Comparison of ENCODE assay signal across 1 cellular context in the genomic region with DNA sequence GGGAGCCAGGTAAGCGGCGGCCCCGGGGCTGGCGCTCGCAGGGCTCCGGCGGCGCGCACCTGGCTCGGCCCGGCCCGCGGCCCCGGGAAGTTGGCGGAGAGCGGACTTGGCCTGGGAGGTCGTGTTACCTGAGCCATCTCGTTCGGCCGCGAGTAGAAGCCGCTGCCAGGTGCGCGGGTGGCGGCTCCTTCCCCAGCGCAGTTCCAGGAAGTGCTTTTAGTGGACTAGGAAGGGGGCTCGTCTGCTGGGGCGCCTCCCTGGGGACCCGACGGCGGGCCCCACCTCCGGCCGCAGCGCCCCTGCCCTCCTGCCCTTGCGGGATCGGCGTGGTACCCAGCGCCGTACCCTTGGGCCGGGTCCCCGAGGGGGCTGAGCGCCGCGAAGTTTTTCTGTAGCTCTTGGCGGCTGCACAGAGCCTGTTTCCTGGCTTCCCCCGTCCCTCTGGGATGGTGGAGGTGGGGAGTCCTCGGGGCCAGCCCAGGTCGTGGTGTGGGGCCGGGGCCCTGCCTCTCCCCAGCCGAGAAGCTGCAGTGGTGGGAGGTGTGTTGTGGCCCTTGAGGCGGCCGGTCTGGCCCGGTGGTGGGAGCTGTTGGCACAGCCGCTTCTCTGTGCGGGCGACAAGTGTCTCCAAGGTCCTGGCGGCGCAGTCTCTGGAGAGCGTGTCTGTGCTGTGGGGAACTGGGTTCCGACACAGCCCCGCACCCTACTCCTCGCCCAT.
A peak's percentile ranks its signal among the peaks of the same experiment; 100 is the strongest.
TF ChIP-seq lines count a peak whose summit lies in the region.

No MANE protein-coding gene starts in this region.

TF ChIP-seq in GM12878, 131 proteins besides CTCF, POLR2A, EP300 and RAD21 (continued from another document and continues in another):
- TF ChIP-seq BACH1 (IDR thresholded peaks at IDR 0.05; ENCODE audit: borderline replicate concordance) = no peak
- no peak for TF ChIP-seq FOS (IDR thresholded peaks at IDR 0.05; ENCODE audit: borderline replicate concordance, extremely low read depth, insufficient read length)
- TF ChIP-seq CREM (IDR thresholded peaks at IDR 0.05; ENCODE audit: low read depth) = no peak
- TF ChIP-seq HCFC1 (IDR thresholded peaks at IDR 0.05; ENCODE audit: low read length) = no peak
- no peak for TF ChIP-seq ZSCAN29 (IDR thresholded peaks at IDR 0.05)
- TF ChIP-seq, protein P1, sequence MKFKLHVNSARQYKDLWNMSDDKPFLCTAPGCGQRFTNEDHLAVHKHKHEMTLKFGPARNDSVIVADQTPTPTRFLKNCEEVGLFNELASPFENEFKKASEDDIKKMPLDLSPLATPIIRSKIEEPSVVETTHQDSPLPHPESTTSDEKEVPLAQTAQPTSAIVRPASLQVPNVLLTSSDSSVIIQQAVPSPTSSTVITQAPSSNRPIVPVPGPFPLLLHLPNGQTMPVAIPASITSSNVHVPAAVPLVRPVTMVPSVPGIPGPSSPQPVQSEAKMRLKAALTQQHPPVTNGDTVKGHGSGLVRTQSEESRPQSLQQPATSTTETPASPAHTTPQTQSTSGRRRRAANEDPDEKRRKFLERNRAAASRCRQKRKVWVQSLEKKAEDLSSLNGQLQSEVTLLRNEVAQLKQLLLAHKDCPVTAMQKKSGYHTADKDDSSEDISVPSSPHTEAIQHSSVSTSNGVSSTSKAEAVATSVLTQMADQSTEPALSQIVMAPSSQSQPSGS (IDR thresholded peaks at IDR 0.05; ENCODE audit: low read length) = no peak
- TF ChIP-seq BHLHE40 (IDR thresholded peaks at IDR 0.05; ENCODE audit: borderline replicate concordance in 1 of 2, low read depth in 2 of 2, low read length in 1 of 2) = no peak
- TF ChIP-seq, protein P2, sequence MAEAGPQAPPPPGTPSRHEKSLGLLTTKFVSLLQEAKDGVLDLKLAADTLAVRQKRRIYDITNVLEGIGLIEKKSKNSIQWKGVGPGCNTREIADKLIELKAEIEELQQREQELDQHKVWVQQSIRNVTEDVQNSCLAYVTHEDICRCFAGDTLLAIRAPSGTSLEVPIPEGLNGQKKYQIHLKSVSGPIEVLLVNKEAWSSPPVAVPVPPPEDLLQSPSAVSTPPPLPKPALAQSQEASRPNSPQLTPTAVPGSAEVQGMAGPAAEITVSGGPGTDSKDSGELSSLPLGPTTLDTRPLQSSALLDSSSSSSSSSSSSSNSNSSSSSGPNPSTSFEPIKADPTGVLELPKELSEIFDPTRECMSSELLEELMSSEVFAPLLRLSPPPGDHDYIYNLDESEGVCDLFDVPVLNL (IDR thresholded peaks at IDR 0.05; ENCODE audit: low read depth, low read length) = no peak
- TF ChIP-seq POLR2AphosphoS2 (IDR thresholded peaks at IDR 0.05; ENCODE audit: low read depth, low read length) = no peak
- TF ChIP-seq SMARCA5 (IDR thresholded peaks at IDR 0.05) = peak; percentile 67
- TF ChIP-seq TBL1XR1 (IDR thresholded peaks at IDR 0.05; ENCODE audit: low read depth, low read length) = no peak
- TF ChIP-seq, protein P3, sequence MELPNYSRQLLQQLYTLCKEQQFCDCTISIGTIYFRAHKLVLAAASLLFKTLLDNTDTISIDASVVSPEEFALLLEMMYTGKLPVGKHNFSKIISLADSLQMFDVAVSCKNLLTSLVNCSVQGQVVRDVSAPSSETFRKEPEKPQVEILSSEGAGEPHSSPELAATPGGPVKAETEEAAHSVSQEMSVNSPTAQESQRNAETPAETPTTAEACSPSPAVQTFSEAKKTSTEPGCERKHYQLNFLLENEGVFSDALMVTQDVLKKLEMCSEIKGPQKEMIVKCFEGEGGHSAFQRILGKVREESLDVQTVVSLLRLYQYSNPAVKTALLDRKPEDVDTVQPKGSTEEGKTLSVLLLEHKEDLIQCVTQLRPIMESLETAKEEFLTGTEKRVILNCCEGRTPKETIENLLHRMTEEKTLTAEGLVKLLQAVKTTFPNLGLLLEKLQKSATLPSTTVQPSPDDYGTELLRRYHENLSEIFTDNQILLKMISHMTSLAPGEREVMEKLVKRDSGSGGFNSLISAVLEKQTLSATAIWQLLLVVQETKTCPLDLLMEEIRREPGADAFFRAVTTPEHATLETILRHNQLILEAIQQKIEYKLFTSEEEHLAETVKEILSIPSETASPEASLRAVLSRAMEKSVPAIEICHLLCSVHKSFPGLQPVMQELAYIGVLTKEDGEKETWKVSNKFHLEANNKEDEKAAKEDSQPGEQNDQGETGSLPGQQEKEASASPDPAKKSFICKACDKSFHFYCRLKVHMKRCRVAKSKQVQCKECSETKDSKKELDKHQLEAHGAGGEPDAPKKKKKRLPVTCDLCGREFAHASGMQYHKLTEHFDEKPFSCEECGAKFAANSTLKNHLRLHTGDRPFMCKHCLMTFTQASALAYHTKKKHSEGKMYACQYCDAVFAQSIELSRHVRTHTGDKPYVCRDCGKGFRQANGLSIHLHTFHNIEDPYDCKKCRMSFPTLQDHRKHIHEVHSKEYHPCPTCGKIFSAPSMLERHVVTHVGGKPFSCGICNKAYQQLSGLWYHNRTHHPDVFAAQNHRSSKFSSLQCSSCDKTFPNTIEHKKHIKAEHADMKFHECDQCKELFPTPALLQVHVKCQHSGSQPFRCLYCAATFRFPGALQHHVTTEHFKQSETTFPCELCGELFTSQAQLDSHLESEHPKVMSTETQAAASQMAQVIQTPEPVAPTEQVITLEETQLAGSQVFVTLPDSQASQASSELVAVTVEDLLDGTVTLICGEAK (IDR thresholded peaks at IDR 0.05; ENCODE audit: borderline replicate concordance) = no peak
- TF ChIP-seq, protein P4, sequence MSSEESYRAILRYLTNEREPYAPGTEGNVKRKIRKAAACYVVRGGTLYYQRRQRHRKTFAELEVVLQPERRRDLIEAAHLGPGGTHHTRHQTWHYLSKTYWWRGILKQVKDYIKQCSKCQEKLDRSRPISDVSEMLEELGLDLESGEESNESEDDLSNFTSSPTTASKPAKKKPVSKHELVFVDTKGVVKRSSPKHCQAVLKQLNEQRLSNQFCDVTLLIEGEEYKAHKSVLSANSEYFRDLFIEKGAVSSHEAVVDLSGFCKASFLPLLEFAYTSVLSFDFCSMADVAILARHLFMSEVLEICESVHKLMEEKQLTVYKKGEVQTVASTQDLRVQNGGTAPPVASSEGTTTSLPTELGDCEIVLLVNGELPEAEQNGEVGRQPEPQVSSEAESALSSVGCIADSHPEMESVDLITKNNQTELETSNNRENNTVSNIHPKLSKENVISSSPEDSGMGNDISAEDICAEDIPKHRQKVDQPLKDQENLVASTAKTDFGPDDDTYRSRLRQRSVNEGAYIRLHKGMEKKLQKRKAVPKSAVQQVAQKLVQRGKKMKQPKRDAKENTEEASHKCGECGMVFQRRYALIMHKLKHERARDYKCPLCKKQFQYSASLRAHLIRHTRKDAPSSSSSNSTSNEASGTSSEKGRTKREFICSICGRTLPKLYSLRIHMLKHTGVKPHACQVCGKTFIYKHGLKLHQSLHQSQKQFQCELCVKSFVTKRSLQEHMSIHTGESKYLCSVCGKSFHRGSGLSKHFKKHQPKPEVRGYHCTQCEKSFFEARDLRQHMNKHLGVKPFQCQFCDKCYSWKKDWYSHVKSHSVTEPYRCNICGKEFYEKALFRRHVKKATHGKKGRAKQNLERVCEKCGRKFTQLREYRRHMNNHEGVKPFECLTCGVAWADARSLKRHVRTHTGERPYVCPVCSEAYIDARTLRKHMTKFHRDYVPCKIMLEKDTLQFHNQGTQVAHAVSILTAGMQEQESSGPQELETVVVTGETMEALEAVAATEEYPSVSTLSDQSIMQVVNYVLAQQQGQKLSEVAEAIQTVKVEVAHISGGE (CRISPR knock-in tag; IDR thresholded peaks at IDR 0.05) = no peak
- TF ChIP-seq, protein P5, sequence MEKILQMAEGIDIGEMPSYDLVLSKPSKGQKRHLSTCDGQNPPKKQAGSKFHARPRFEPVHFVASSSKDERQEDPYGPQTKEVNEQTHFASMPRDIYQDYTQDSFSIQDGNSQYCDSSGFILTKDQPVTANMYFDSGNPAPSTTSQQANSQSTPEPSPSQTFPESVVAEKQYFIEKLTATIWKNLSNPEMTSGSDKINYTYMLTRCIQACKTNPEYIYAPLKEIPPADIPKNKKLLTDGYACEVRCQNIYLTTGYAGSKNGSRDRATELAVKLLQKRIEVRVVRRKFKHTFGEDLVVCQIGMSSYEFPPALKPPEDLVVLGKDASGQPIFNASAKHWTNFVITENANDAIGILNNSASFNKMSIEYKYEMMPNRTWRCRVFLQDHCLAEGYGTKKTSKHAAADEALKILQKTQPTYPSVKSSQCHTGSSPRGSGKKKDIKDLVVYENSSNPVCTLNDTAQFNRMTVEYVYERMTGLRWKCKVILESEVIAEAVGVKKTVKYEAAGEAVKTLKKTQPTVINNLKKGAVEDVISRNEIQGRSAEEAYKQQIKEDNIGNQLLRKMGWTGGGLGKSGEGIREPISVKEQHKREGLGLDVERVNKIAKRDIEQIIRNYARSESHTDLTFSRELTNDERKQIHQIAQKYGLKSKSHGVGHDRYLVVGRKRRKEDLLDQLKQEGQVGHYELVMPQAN (conservative IDR thresholded peaks at IDR 0.05) = no peak; the same call in none of the 2 replicates
- TF ChIP-seq, protein P6, sequence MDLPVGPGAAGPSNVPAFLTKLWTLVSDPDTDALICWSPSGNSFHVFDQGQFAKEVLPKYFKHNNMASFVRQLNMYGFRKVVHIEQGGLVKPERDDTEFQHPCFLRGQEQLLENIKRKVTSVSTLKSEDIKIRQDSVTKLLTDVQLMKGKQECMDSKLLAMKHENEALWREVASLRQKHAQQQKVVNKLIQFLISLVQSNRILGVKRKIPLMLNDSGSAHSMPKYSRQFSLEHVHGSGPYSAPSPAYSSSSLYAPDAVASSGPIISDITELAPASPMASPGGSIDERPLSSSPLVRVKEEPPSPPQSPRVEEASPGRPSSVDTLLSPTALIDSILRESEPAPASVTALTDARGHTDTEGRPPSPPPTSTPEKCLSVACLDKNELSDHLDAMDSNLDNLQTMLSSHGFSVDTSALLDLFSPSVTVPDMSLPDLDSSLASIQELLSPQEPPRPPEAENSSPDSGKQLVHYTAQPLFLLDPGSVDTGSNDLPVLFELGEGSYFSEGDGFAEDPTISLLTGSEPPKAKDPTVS (IDR thresholded peaks at IDR 0.05; ENCODE audit: low read depth, low read length) = no peak
- TF ChIP-seq SIX5 (IDR thresholded peaks at IDR 0.05; ENCODE audit: low read depth, low read length, severe bottlenecking) = no peak
- no peak for TF ChIP-seq HDGF (IDR thresholded peaks at IDR 0.05)
- TF ChIP-seq, protein P7, sequence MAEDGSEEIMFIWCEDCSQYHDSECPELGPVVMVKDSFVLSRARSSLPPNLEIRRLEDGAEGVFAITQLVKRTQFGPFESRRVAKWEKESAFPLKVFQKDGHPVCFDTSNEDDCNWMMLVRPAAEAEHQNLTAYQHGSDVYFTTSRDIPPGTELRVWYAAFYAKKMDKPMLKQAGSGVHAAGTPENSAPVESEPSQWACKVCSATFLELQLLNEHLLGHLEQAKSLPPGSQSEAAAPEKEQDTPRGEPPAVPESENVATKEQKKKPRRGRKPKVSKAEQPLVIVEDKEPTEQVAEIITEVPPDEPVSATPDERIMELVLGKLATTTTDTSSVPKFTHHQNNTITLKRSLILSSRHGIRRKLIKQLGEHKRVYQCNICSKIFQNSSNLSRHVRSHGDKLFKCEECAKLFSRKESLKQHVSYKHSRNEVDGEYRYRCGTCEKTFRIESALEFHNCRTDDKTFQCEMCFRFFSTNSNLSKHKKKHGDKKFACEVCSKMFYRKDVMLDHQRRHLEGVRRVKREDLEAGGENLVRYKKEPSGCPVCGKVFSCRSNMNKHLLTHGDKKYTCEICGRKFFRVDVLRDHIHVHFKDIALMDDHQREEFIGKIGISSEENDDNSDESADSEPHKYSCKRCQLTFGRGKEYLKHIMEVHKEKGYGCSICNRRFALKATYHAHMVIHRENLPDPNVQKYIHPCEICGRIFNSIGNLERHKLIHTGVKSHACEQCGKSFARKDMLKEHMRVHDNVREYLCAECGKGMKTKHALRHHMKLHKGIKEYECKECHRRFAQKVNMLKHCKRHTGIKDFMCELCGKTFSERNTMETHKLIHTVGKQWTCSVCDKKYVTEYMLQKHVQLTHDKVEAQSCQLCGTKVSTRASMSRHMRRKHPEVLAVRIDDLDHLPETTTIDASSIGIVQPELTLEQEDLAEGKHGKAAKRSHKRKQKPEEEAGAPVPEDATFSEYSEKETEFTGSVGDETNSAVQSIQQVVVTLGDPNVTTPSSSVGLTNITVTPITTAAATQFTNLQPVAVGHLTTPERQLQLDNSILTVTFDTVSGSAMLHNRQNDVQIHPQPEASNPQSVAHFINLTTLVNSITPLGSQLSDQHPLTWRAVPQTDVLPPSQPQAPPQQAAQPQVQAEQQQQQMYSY (CRISPR knock-in tag; IDR thresholded peaks at IDR 0.05) = no peak
- TF ChIP-seq ZBED1 (IDR thresholded peaks at IDR 0.05; ENCODE audit: borderline replicate concordance) = no peak
- peak; percentile 65 for TF ChIP-seq IKZF1 (conservative IDR thresholded peaks at IDR 0.05)
- no peak for TF ChIP-seq MEF2A (IDR thresholded peaks at IDR 0.05; ENCODE audit: insufficient read depth, low read depth, low read length)
- TF ChIP-seq MYC (IDR thresholded peaks at IDR 0.05; ENCODE audit: insufficient read depth, insufficient read length, insufficient replicate concordance, low read length, severe bottlenecking) = no peak
- TF ChIP-seq NFYA (IDR thresholded peaks at IDR 0.05; ENCODE audit: borderline replicate concordance, low read depth, low read length) = no peak
- TF ChIP-seq, protein P8, sequence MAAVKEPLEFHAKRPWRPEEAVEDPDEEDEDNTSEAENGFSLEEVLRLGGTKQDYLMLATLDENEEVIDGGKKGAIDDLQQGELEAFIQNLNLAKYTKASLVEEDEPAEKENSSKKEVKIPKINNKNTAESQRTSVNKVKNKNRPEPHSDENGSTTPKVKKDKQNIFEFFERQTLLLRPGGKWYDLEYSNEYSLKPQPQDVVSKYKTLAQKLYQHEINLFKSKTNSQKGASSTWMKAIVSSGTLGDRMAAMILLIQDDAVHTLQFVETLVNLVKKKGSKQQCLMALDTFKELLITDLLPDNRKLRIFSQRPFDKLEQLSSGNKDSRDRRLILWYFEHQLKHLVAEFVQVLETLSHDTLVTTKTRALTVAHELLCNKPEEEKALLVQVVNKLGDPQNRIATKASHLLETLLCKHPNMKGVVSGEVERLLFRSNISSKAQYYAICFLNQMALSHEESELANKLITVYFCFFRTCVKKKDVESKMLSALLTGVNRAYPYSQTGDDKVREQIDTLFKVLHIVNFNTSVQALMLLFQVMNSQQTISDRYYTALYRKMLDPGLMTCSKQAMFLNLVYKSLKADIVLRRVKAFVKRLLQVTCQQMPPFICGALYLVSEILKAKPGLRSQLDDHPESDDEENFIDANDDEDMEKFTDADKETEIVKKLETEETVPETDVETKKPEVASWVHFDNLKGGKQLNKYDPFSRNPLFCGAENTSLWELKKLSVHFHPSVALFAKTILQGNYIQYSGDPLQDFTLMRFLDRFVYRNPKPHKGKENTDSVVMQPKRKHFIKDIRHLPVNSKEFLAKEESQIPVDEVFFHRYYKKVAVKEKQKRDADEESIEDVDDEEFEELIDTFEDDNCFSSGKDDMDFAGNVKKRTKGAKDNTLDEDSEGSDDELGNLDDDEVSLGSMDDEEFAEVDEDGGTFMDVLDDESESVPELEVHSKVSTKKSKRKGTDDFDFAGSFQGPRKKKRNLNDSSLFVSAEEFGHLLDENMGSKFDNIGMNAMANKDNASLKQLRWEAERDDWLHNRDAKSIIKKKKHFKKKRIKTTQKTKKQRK (IDR thresholded peaks at IDR 0.05; ENCODE audit: low read depth, low read length) = no peak
- TF ChIP-seq, protein P9, sequence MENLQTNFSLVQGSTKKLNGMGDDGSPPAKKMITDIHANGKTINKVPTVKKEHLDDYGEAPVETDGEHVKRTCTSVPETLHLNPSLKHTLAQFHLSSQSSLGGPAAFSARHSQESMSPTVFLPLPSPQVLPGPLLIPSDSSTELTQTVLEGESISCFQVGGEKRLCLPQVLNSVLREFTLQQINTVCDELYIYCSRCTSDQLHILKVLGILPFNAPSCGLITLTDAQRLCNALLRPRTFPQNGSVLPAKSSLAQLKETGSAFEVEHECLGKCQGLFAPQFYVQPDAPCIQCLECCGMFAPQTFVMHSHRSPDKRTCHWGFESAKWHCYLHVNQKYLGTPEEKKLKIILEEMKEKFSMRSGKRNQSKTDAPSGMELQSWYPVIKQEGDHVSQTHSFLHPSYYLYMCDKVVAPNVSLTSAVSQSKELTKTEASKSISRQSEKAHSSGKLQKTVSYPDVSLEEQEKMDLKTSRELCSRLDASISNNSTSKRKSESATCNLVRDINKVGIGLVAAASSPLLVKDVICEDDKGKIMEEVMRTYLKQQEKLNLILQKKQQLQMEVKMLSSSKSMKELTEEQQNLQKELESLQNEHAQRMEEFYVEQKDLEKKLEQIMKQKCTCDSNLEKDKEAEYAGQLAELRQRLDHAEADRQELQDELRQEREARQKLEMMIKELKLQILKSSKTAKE (IDR thresholded peaks at IDR 0.05; ENCODE audit: low read depth, poor library complexity, severe bottlenecking) = no peak
